ENCODE assay signal across 17 cellular contexts in genomic region chr6:164478426-164478825, GRCh38.
A peak's percentile ranks its signal among the peaks of the same experiment; 100 is the strongest.
DNase-seq lines count a peak whose midpoint lies in the region; ATAC-seq and TF ChIP-seq lines count a peak whose summit lies in the region.
"Had no signal": no experiment of that assay in that cellular context is flagged by ENCODE, and none has a peak within 500 bp of the region (broad histone marks: within the 10 kb centered on the region; RNA-seq: fewer than 3 reads in every experiment).

No MANE protein-coding gene starts in this region.

- WGBS in HUES64, result 25% methylated on average over 1 of the region's 2 CpGs

- no peaks in the 10 kb centered on the region for H4K20me1 ChIP-seq in neural progenitor cell (ENCODE audit: low read depth)
- H4K20me1 ChIP-seq: BLaER1 had no signal

- H3K27me3 ChIP-seq in H7 (ENCODE audit: control insufficient read depth, insufficient read depth, low read length) (no peaks in the 10 kb centered on the region), HUES64 (ENCODE audit: insufficient read depth, low read length) (no peaks in the 10 kb centered on the region), neural progenitor cell (no peaks in the 10 kb centered on the region)
- H3K27me3 ChIP-seq: BLaER1 had no signal

- H3K4me1 ChIP-seq in HUES64 (ENCODE audit: insufficient read depth, low read length) (peaks cover 38% of the 10 kb centered on the region), neural progenitor cell (peaks cover 20% of the 10 kb centered on the region)
- H3K4me1 ChIP-seq: BLaER1, Caco-2 had no signal

- H3K27ac ChIP-seq in HUES64 (ENCODE audit: low read depth, low read length), result peak overlapping the region; percentile 57
- H3K27ac ChIP-seq in neural progenitor cell, result peak overlapping the region; percentile 23
- H3K27ac ChIP-seq: BLaER1, HL-60 had no signal

- H3K36me3 ChIP-seq in H7 (replicated peaks; ENCODE audit: control insufficient read depth, insufficient read depth, low read length) (no peaks in the 10 kb centered on the region), HUES64 (ENCODE audit: insufficient read depth, low read length) (no peaks in the 10 kb centered on the region), neural progenitor cell (no peaks in the 10 kb centered on the region)
- H3K36me3 ChIP-seq: BLaER1 had no signal

- H3K4me3 Mint-ChIP-seq in neural progenitor cell, result no peak overlapping the region
- H3K4me3 Mint-ChIP-seq: CD8-positive, alpha-beta memory T cell; IgD-negative memory B cell had no signal

- H3K27me3 Mint-ChIP-seq in neural progenitor cell (ENCODE audit: insufficient read depth, low read depth), result no peaks in the 10 kb centered on the region
- H3K27me3 Mint-ChIP-seq: CD8-positive, alpha-beta memory T cell; IgD-negative memory B cell had no signal

- H3F3A ChIP-seq in neural progenitor cell (ENCODE audit: low read depth), result peaks cover 5% of the 10 kb centered on the region

- H3K27ac Mint-ChIP-seq in neural progenitor cell, result no peak overlapping the region
- H3K27ac Mint-ChIP-seq: CD8-positive, alpha-beta memory T cell; IgD-negative memory B cell had no signal

- H3K9ac ChIP-seq in HUES64 (ENCODE audit: low read depth, low read length) (no peak overlapping the region), neural progenitor cell (no peak overlapping the region)
- H3K9ac ChIP-seq: BLaER1 had no signal

- H3K4me2 ChIP-seq in neural progenitor cell, result peak overlapping the region; percentile 31
- H3K4me2 ChIP-seq: BLaER1 had no signal

- DNase-seq in H7 (peak; percentile 9), iPS DF 19.7 (ENCODE audit: low read depth, low spot score) (peak; percentile 17), neural progenitor cell (ENCODE audit: low spot score) (peak; percentile 8), EL (no peak), T-helper 1 cell (no peak)
- no peak for DNase-seq in activated naive CD4-positive, alpha-beta T cell treated with anti-CD3 and anti-CD28 coated beads, Interleukin-2, amount 50 U/mL, for 16 hours
- DNase-seq: 8988T; AML-193; Caco-2; CD8-positive, alpha-beta memory T cell; DMS53; GOT3 had no signal

- TF ChIP-seq CTCF in neural progenitor cell (IDR thresholded peaks at IDR 0.05), result no peak

- peaks cover 16% of the 10 kb centered on the region for H3K9me3 Mint-ChIP-seq in neural progenitor cell

- H3K4me1 Mint-ChIP-seq in neural progenitor cell, result peaks cover 11% of the 10 kb centered on the region
- H3K4me1 Mint-ChIP-seq: CD8-positive, alpha-beta memory T cell; IgD-negative memory B cell had no signal

- H3K4me3 ChIP-seq in H7 (ENCODE audit: insufficient read depth, low read depth, low read length), result no peak overlapping the region
- no peak overlapping the region for H3K4me3 ChIP-seq in HUES64 (ENCODE audit: low read length)
- H3K4me3 ChIP-seq in neural progenitor cell, result no peak overlapping the region
- H3K4me3 ChIP-seq: BLaER1 had no signal

- peak overlapping the region; percentile 30 for H2AFZ ChIP-seq in neural progenitor cell (replicated peaks)

- no peaks in the 10 kb centered on the region for H3K36me3 Mint-ChIP-seq in neural progenitor cell
- H3K36me3 Mint-ChIP-seq: CD8-positive, alpha-beta memory T cell; IgD-negative memory B cell had no signal

- no peaks in the 10 kb centered on the region for H3K79me2 ChIP-seq in neural progenitor cell (ENCODE audit: low read depth)

- H3K9me3 ChIP-seq in HUES64 (ENCODE audit: insufficient read depth, low read depth, low read length) (peaks cover 21% of the 10 kb centered on the region), neural progenitor cell (ENCODE audit: low read depth) (no peaks in the 10 kb centered on the region)
- H3K9me3 ChIP-seq: Caco-2 had no signal

- no peak for ATAC-seq in GM18907 (IDR thresholded peaks at IDR 0.05; ENCODE audit: unreplicated experiment)

Comparison
In these comparisons a context has a peak if more than half of its experiments do, and no peak if none do; other contexts are left out.
1. DNase-seq: peak in H7 (single experiment), iPS DF 19.7 (single experiment) and neural progenitor cell (single experiment); none in EL (single experiment), T-helper 1 cell (0 of 5) and activated naive CD4-positive, alpha-beta T cell treated with anti-CD3 and anti-CD28 coated beads, Interleukin-2, amount 50 U/mL, for 16 hours (single experiment).